In the genomic region with DNA sequence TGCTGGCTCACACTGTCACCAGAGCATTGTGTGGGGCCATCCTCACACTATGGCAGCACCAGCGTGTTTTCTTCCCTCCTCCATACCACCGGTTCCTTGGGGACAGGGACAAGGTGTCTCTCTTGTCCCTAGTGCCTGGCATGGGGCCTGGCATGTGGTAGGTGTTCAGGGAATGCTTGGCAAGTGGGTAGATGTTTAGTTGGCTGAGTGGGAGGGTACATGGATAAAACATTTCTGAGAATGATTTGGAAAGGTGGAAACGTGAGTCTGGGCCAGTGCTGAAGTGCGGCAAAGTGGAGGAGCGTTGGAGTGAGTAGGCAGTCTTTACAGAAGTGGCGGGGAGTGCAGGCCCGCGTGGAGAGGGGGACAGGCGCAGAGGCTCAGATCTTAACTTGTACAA, we compare ENCODE assay signal across 1 cellular context.
TF ChIP-seq lines count a peak whose summit lies in the region.

No MANE protein-coding gene starts in this region.

TF ChIP-seq in GM12891, 5 proteins besides CTCF, POLR2A, EP300 and RAD21:
- no peak for TF ChIP-seq POLR2AphosphoS5 (IDR thresholded peaks at IDR 0.05; ENCODE audit: low read depth, low read length)
- TF ChIP-seq PAX5 (IDR thresholded peaks at IDR 0.05; ENCODE audit: insufficient read depth, low read length, severe bottlenecking): no peak
- no peak for TF ChIP-seq POU2F2 (IDR thresholded peaks at IDR 0.05; ENCODE audit: low read depth, low read length)
- TF ChIP-seq TAF1 (IDR thresholded peaks at IDR 0.05; ENCODE audit: low read depth, low read length): no peak
